ENCODE assay signal across 19 cellular contexts in the genomic region with DNA sequence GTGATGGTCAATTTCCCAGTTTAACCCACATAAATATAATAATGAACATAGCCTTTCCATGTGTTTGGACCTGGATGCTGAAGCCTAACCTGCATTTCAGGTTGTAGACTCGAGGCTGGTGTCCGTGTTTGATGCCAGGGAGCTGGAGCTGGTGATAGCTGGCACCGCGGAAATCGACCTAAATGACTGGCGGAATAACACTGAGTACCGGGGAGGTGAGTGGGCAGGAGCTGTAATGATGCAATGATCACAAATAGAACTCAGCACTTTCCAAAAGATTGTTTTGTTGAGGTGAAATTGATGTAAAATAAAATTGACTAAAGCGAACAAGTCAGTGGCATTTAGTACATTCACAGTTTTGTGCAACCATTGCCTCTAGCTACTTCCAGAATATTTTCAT. TPM values are rescaled to one million over a fixed set of nuclear protein-coding genes. Genes with fewer than 3 reads are reported as not detected.
A peak's percentile ranks its signal among the peaks of the same experiment; 100 is the strongest.
DNase-seq lines count a peak whose midpoint lies in the region; ATAC-seq, FAIRE-seq and TF ChIP-seq lines count a peak whose summit lies in the region.
"Had no signal": no experiment of that assay in that cellular context is flagged by ENCODE, and none has a peak within 500 bp of the region (broad histone marks: within the 10 kb centered on the region; RNA-seq: fewer than 3 reads in every experiment).

No MANE protein-coding gene starts in this region.

- H3K4me2 ChIP-seq in K562 (ENCODE audit: insufficient read depth, low read length) = no peak overlapping the region
- H3K4me2 ChIP-seq: A549; BLaER1 treated with 17β-estradiol and CSF1 and Interleukin-3, amounts not matched to agents 10 nM and 100 nM had no signal

- no peak for FAIRE-seq in K562 (lab: Jason Lieb, UNC)
- FAIRE-seq: A549, GM19239, H1, HepG2 had no signal

- H3K4me1 ChIP-seq in K562 (replicated peaks in 1 of 2; ENCODE audit: control insufficient read depth in 2 of 2, insufficient read depth in 2 of 2, low read length in 2 of 2) = peaks cover 0 to 3% of the 10 kb centered on the region in 2 experiments; a peak in 1 of 5 replicates
- H3K4me1 ChIP-seq in esophagus muscularis mucosa = peaks cover 4 to 13% (median 8%) of the 10 kb centered on the region in 4 donors
- H3K4me1 ChIP-seq: A549 had no signal

- CTCF ChIA-PET in K562 (lab: Yijun Ruan, JAX; ENCODE audit: low intra/inter-chr PET ratio) = no interaction called here

- H3K9ac ChIP-seq in K562 (ENCODE audit: insufficient read depth in 1 of 2, low read depth in 2 of 2, low read length in 2 of 2) = no peak overlapping the region
- H3K9ac ChIP-seq: BLaER1 treated with 17β-estradiol and CSF1 and Interleukin-3, amounts not matched to agents 10 nM and 100 nM had no signal

- no peaks in the 10 kb centered on the region for H3K9me1 ChIP-seq in K562 (ENCODE audit: control insufficient read depth, insufficient read depth, low read length)

- DNase-seq in Ammon's horn (ENCODE audit: low spot score) (peak; percentile 48), K562 (ENCODE audit: extremely low read depth in 1 of 4, low spot score in 3 of 4) (no peak), esophagus muscularis mucosa (ENCODE audit: extremely low spot score) (peak; percentile 82), putamen (ENCODE audit: low spot score) (peak; percentile 19), OCI-M2 (lab: John Stamatoyannopoulos, UW; ENCODE audit: unreplicated experiment) (no peak), Right ventricle myocardium superior (no peak), NOMO-1 treated with dmso at 0.1 percent for 144 hours (lab: John Stamatoyannopoulos, UW; ENCODE audit: unreplicated experiment) (no peak)
- DNase-seq in stimulated activated CD4-positive, alpha-beta T cell treated with anti-CD3 and anti-CD28 coated beads, Interleukin-4, amount 100 ng/mL, for 1 hour = no peak
- DNase-seq: AML-193; CD8-positive, alpha-beta memory T cell; COR-L47; GDM1; H9 had no signal

- intact Hi-C loops in K562 (cut with micrococcal nuclease) = no loop called here
- intact Hi-C loops in esophagus muscularis mucosa (cut with DNase I) = no loop called here
- intact Hi-C loops in Right ventricle myocardium superior (cut with DNase I) = no loop called here

- in situ Hi-C loops in K562 (cut with MboI) = no loop called here

- TF ChIP-seq RAD21 in K562 (CRISPR knock-in tag; conservative IDR thresholded peaks at IDR 0.05 in 1 of 2, IDR thresholded peaks at IDR 0.05 in 1 of 2) = no peak

- no peak overlapping the region for H3K4me3 ChIP-seq in K562
- H3K4me3 ChIP-seq in esophagus muscularis mucosa = no peak overlapping the region
- H3K4me3 ChIP-seq: A549; BLaER1 treated with 17β-estradiol and CSF1 and Interleukin-3, amounts not matched to agents 10 nM and 100 nM had no signal

- H4K20me1 ChIP-seq in K562 (replicated peaks; ENCODE audit: control insufficient read depth, insufficient read depth, low read length) = no peaks in the 10 kb centered on the region
- H4K20me1 ChIP-seq: BLaER1 treated with 17β-estradiol and CSF1 and Interleukin-3, amounts not matched to agents 10 nM and 100 nM had no signal

- H3K79me2 ChIP-seq in K562 (ENCODE audit: control insufficient read depth, insufficient read depth, low read length) = no peaks in the 10 kb centered on the region

- H3K27me3 ChIP-seq in K562 (ENCODE audit: control insufficient read depth in 2 of 2, insufficient read depth in 2 of 2, low read length in 2 of 2) (peaks cover 43 to 67% of the 10 kb centered on the region in 2 experiments), esophagus muscularis mucosa (no peaks in the 10 kb centered on the region)
- H3K27me3 ChIP-seq: BLaER1 treated with 17β-estradiol and CSF1 and Interleukin-3, amounts not matched to agents 10 nM and 100 nM had no signal

- H2AFZ ChIP-seq in K562 (ENCODE audit: low read depth, low read length) = no peak overlapping the region

- no TSS peak for BruUV-seq in K562 (replicated peaks; lab: Mats Ljungman, UMichigan)

- H3K27ac ChIP-seq in K562 (ENCODE audit: extremely low read depth, low read depth, low read length) (no peak overlapping the region), esophagus muscularis mucosa (replicated peaks in 1 of 4) (no peak overlapping the region)
- H3K27ac ChIP-seq: 22Rv1; A549; BLaER1 treated with 17β-estradiol and CSF1 and Interleukin-3, amounts not matched to agents 10 nM and 100 nM had no signal

- H3K36me3 ChIP-seq in K562 (ENCODE audit: control insufficient read depth, insufficient read depth, low read length) (no peaks in the 10 kb centered on the region), esophagus muscularis mucosa (no peaks in the 10 kb centered on the region)

- TF ChIP-seq CTCF in K562 (IDR thresholded peaks at IDR 0.05 in 2 of 3, conservative IDR thresholded peaks at IDR 0.05 in 1 of 3; ENCODE audit: insufficient read depth in 2 of 3, low read depth in 1 of 3, low read length in 3 of 3) (no peak), esophagus muscularis mucosa (IDR thresholded peaks at IDR 0.05) (no peak)

- TF ChIP-seq EP300 in K562 (IDR thresholded peaks at IDR 0.05; ENCODE audit: low read length) (no peak), esophagus muscularis mucosa (IDR thresholded peaks at IDR 0.05) (no peak)

- ATAC-seq in K562 (no peak), Right ventricle myocardium superior (ENCODE audit: poor library complexity) (no peak)
- ATAC-seq: A549, HepG2 had no signal

- WGBS in K562 (ENCODE audit: insufficient coverage, low coverage, missing lambda C conversion rate) = 5% methylated on average over 8 of the region's 8 CpGs
- WGBS in esophagus muscularis mucosa = 91% methylated on average over 8 of the region's 8 CpGs

- H3K9me3 ChIP-seq in K562 (replicated peaks; ENCODE audit: control insufficient read depth, insufficient read depth, low read depth, low read length) (no peaks in the 10 kb centered on the region), esophagus muscularis mucosa (peaks cover 0 to 4% (median 1%) of the 10 kb centered on the region in 4 donors)
- H3K9me3 ChIP-seq: A549 had no signal

- POLR2A ChIA-PET in K562 (lab: Yijun Ruan, JAX) = no interaction called here

- TF ChIP-seq POLR2A in K562 (conservative IDR thresholded peaks at IDR 0.05) = no peak
- TF ChIP-seq POLR2A in esophagus muscularis mucosa (IDR thresholded peaks at IDR 0.05; ENCODE audit: low read depth) = no peak

TF ChIP-seq in K562, 482 proteins besides CTCF, POLR2A, EP300 and RAD21:
- no peak for TF ChIP-seq FOXJ3 (CRISPR knock-in tag; IDR thresholded peaks at IDR 0.05)
- no peak for TF ChIP-seq ZFX (CRISPR knock-in tag; IDR thresholded peaks at IDR 0.05)
- TF ChIP-seq NCOA4 (IDR thresholded peaks at IDR 0.05; ENCODE audit: partially characterized antibody) = no peak
- peak; percentile 22; the same call in 1 of the 2 replicates for TF ChIP-seq CEBPB (tag; IDR thresholded peaks at IDR 0.05)
- TF ChIP-seq, protein P1, sequence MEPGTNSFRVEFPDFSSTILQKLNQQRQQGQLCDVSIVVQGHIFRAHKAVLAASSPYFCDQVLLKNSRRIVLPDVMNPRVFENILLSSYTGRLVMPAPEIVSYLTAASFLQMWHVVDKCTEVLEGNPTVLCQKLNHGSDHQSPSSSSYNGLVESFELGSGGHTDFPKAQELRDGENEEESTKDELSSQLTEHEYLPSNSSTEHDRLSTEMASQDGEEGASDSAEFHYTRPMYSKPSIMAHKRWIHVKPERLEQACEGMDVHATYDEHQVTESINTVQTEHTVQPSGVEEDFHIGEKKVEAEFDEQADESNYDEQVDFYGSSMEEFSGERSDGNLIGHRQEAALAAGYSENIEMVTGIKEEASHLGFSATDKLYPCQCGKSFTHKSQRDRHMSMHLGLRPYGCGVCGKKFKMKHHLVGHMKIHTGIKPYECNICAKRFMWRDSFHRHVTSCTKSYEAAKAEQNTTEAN (CRISPR knock-in tag; IDR thresholded peaks at IDR 0.05) = no peak
- TF ChIP-seq ZNF224 (CRISPR knock-in tag; IDR thresholded peaks at IDR 0.05) = no peak
- TF ChIP-seq CEBPG (CRISPR knock-in tag; IDR thresholded peaks at IDR 0.05) = 0 out of 2 replicates have a peak, but pooled peaks have one; percentile 31
- TF ChIP-seq CEBPG (tag; conservative IDR thresholded peaks at IDR 0.05 in 1 of 2, IDR thresholded peaks at IDR 0.05 in 1 of 2) = peak; percentile 69 to 74
- TF ChIP-seq, protein P2, sequence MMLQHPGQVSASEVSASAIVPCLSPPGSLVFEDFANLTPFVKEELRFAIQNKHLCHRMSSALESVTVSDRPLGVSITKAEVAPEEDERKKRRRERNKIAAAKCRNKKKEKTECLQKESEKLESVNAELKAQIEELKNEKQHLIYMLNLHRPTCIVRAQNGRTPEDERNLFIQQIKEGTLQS (IDR thresholded peaks at IDR 0.05) = peak; percentile 75
- TF ChIP-seq, protein P2 (CRISPR knock-in tag; conservative IDR thresholded peaks at IDR 0.05) = no peak

RNA-seq across cellular contexts. Expression of a gene that starts 30.8 kb away (rescaled TPM):
- total RNA-seq in K562 (2011; cell fraction: chromatin; rRNA removed; ENCODE audit: low replicate concordance) = 5.0 and 18.0 TPM in 2 replicates
- 3.5 and 4.2 TPM in 2 replicates for total RNA-seq in K562 (2011; cell fraction: nucleolus; rRNA removed)
- 8.7 and 17.8 TPM in 2 replicates for total RNA-seq in K562 (2011; cell fraction: nucleoplasm; rRNA removed)
- total RNA-seq in K562 (2014; rRNA removed) (13.1 and 13.8 TPM in 2 replicates), K562 (2014; rRNA removed; fragmentation: Illumina TruSeq; extraction: Trizol) (16.3 and 19.5 TPM in 2 replicates), K562 (2015; rRNA removed; fragmentation: Illumina TruSeq; extraction: Trizol) (13.4 and 14.2 TPM in 2 replicates), K562 (2021) (12.3 and 13.7 TPM in 2 replicates), esophagus muscularis mucosa (10 to 100 TPM; 19.5 to 33.3 (median 24.6) TPM), Right ventricle myocardium superior (23.8 TPM)
- polyA plus RNA-seq in K562 (2011; rRNA removed) (6.7 and 11.5 TPM in 2 replicates), K562 (2014; fragmentation: Illumina TruSeq; extraction: Trizol) (12.3 and 14.6 TPM in 2 replicates), K562 (2014; fragmentation: Nextera tagmentation; extraction: Ambion mirVana) (1 to 10 TPM; 3.4 to 3.5 TPM), K562 (2014; rRNA removed) (10.1 and 13.2 TPM in 2 replicates)
- 2.1 and 2.4 TPM in 2 replicates for polyA plus RNA-seq in K562 (2011; cell fraction: cytosol; rRNA removed)
- polyA plus RNA-seq in K562 (2011; cell fraction: nucleus; rRNA removed) = 4.0 and 4.7 TPM in 2 replicates
- polyA plus RNA-seq in K562 (2012) = 11.7 and 13.6 TPM in 2 replicates
- polyA minus RNA-seq in K562 (2011; rRNA and poly(A)+ RNA removed) = 5.5 and 6.4 TPM in 2 replicates
- polyA minus RNA-seq in K562 (2011; cell fraction: cytosol; rRNA and poly(A)+ RNA removed) = 3.1 and 3.6 TPM in 2 replicates
- 4.2 and 4.3 TPM in 2 replicates for polyA minus RNA-seq in K562 (2011; cell fraction: nucleus; rRNA and poly(A)+ RNA removed)

Comparison
In these comparisons a context has a peak if more than half of its experiments do, and no peak if none do; other contexts are left out.
1. DNase-seq: peak in Ammon's horn (single experiment), esophagus muscularis mucosa (single experiment) and putamen (single experiment); none in K562 (0 of 4), stimulated activated CD4-positive, alpha-beta T cell treated with anti-CD3 and anti-CD28 coated beads, Interleukin-4, amount 100 ng/mL, for 1 hour (single experiment), OCI-M2 (single experiment), Right ventricle myocardium superior (single experiment) and NOMO-1 treated with dmso at 0.1 percent for 144 hours (single experiment).